Comparison of ENCODE assay signal across 1 cellular context in genomic region chr17:44095647-44096496, GRCh38.
TF ChIP-seq lines count a peak whose summit lies in the region.

No MANE protein-coding gene starts in this region.

TF ChIP-seq in GM12878, 131 proteins besides CTCF, POLR2A, EP300 and RAD21 (continues in another document):
- TF ChIP-seq USF2 (IDR thresholded peaks at IDR 0.05; ENCODE audit: borderline replicate concordance, low read depth, low read length) (no peak), FOXM1 (IDR thresholded peaks at IDR 0.05; ENCODE audit: low read depth, low read length) (no peak), ZNF207 (IDR thresholded peaks at IDR 0.05; ENCODE audit: borderline replicate concordance) (no peak), NR2C2 (IDR thresholded peaks at IDR 0.05; ENCODE audit: borderline replicate concordance, control insufficient read depth, insufficient read length, low read depth) (no peak), BACH1 (IDR thresholded peaks at IDR 0.05; ENCODE audit: borderline replicate concordance) (no peak), EGR1 (IDR thresholded peaks at IDR 0.05; ENCODE audit: borderline replicate concordance in 1 of 2, low read depth in 2 of 2, low read length in 2 of 2) (no peak), RELA (IDR thresholded peaks at IDR 0.05; ENCODE audit: borderline replicate concordance, partially characterized antibody) (no peak), ASH2L (IDR thresholded peaks at IDR 0.05; ENCODE audit: borderline replicate concordance, low read depth) (no peak), ZNF592 (IDR thresholded peaks at IDR 0.05) (no peak), CEBPB (IDR thresholded peaks at IDR 0.05; ENCODE audit: borderline replicate concordance in 1 of 2, low read depth in 2 of 2, low read length in 2 of 2) (no peak), PAX8 (IDR thresholded peaks at IDR 0.05) (no peak), BMI1 (IDR thresholded peaks at IDR 0.05; ENCODE audit: borderline replicate concordance) (no peak), MAX (IDR thresholded peaks at IDR 0.05; ENCODE audit: low read depth, low read length) (no peak), IRF5 (IDR thresholded peaks at IDR 0.05; ENCODE audit: borderline replicate concordance) (no peak), SIX5 (IDR thresholded peaks at IDR 0.05; ENCODE audit: low read depth, low read length, severe bottlenecking) (no peak), GABPA (IDR thresholded peaks at IDR 0.05; ENCODE audit: low read depth) (no peak), POLR2AphosphoS2 (IDR thresholded peaks at IDR 0.05; ENCODE audit: low read depth, low read length) (no peak), CHD1 (IDR thresholded peaks at IDR 0.05; ENCODE audit: low read depth, low read length) (no peak), ZBED1 (IDR thresholded peaks at IDR 0.05; ENCODE audit: borderline replicate concordance) (no peak), LARP7 (IDR thresholded peaks at IDR 0.05) (no peak), BRCA1 (IDR thresholded peaks at IDR 0.05; ENCODE audit: low read depth, low read length) (no peak), SPI1 (IDR thresholded peaks at IDR 0.05; ENCODE audit: borderline replicate concordance, insufficient read depth, low read depth, low read length) (peak; percentile 50; the same call in 1 of the 2 replicates), EZH2 (IDR thresholded peaks at IDR 0.05; ENCODE audit: borderline replicate concordance, control insufficient read depth, low read depth, low read length) (no peak), SMAD1 (IDR thresholded peaks at IDR 0.05; ENCODE audit: low read depth, partially characterized antibody) (no peak), MXI1 (IDR thresholded peaks at IDR 0.05; ENCODE audit: low read depth, low read length) (no peak), NFIC (IDR thresholded peaks at IDR 0.05; ENCODE audit: low read depth, low read length) (no peak)
- TF ChIP-seq, protein P1, sequence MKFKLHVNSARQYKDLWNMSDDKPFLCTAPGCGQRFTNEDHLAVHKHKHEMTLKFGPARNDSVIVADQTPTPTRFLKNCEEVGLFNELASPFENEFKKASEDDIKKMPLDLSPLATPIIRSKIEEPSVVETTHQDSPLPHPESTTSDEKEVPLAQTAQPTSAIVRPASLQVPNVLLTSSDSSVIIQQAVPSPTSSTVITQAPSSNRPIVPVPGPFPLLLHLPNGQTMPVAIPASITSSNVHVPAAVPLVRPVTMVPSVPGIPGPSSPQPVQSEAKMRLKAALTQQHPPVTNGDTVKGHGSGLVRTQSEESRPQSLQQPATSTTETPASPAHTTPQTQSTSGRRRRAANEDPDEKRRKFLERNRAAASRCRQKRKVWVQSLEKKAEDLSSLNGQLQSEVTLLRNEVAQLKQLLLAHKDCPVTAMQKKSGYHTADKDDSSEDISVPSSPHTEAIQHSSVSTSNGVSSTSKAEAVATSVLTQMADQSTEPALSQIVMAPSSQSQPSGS (IDR thresholded peaks at IDR 0.05; ENCODE audit: low read length): no peak
- TF ChIP-seq, protein P2, sequence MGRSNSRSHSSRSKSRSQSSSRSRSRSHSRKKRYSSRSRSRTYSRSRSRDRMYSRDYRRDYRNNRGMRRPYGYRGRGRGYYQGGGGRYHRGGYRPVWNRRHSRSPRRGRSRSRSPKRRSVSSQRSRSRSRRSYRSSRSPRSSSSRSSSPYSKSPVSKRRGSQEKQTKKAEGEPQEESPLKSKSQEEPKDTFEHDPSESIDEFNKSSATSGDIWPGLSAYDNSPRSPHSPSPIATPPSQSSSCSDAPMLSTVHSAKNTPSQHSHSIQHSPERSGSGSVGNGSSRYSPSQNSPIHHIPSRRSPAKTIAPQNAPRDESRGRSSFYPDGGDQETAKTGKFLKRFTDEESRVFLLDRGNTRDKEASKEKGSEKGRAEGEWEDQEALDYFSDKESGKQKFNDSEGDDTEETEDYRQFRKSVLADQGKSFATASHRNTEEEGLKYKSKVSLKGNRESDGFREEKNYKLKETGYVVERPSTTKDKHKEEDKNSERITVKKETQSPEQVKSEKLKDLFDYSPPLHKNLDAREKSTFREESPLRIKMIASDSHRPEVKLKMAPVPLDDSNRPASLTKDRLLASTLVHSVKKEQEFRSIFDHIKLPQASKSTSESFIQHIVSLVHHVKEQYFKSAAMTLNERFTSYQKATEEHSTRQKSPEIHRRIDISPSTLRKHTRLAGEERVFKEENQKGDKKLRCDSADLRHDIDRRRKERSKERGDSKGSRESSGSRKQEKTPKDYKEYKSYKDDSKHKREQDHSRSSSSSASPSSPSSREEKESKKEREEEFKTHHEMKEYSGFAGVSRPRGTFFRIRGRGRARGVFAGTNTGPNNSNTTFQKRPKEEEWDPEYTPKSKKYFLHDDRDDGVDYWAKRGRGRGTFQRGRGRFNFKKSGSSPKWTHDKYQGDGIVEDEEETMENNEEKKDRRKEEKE (IDR thresholded peaks at IDR 0.05): no peak
- TF ChIP-seq, protein P3, sequence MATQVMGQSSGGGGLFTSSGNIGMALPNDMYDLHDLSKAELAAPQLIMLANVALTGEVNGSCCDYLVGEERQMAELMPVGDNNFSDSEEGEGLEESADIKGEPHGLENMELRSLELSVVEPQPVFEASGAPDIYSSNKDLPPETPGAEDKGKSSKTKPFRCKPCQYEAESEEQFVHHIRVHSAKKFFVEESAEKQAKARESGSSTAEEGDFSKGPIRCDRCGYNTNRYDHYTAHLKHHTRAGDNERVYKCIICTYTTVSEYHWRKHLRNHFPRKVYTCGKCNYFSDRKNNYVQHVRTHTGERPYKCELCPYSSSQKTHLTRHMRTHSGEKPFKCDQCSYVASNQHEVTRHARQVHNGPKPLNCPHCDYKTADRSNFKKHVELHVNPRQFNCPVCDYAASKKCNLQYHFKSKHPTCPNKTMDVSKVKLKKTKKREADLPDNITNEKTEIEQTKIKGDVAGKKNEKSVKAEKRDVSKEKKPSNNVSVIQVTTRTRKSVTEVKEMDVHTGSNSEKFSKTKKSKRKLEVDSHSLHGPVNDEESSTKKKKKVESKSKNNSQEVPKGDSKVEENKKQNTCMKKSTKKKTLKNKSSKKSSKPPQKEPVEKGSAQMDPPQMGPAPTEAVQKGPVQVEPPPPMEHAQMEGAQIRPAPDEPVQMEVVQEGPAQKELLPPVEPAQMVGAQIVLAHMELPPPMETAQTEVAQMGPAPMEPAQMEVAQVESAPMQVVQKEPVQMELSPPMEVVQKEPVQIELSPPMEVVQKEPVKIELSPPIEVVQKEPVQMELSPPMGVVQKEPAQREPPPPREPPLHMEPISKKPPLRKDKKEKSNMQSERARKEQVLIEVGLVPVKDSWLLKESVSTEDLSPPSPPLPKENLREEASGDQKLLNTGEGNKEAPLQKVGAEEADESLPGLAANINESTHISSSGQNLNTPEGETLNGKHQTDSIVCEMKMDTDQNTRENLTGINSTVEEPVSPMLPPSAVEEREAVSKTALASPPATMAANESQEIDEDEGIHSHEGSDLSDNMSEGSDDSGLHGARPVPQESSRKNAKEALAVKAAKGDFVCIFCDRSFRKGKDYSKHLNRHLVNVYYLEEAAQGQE (IDR thresholded peaks at IDR 0.05; ENCODE audit: low read depth, low read length): no peak
- TF ChIP-seq, protein P4, sequence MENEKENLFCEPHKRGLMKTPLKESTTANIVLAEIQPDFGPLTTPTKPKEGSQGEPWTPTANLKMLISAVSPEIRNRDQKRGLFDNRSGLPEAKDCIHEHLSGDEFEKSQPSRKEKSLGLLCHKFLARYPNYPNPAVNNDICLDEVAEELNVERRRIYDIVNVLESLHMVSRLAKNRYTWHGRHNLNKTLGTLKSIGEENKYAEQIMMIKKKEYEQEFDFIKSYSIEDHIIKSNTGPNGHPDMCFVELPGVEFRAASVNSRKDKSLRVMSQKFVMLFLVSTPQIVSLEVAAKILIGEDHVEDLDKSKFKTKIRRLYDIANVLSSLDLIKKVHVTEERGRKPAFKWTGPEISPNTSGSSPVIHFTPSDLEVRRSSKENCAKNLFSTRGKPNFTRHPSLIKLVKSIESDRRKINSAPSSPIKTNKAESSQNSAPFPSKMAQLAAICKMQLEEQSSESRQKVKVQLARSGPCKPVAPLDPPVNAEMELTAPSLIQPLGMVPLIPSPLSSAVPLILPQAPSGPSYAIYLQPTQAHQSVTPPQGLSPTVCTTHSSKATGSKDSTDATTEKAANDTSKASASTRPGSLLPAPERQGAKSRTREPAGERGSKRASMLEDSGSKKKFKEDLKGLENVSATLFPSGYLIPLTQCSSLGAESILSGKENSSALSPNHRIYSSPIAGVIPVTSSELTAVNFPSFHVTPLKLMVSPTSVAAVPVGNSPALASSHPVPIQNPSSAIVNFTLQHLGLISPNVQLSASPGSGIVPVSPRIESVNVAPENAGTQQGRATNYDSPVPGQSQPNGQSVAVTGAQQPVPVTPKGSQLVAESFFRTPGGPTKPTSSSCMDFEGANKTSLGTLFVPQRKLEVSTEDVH (IDR thresholded peaks at IDR 0.05; ENCODE audit: low read depth, partially characterized antibody): no peak
- TF ChIP-seq, protein P5, sequence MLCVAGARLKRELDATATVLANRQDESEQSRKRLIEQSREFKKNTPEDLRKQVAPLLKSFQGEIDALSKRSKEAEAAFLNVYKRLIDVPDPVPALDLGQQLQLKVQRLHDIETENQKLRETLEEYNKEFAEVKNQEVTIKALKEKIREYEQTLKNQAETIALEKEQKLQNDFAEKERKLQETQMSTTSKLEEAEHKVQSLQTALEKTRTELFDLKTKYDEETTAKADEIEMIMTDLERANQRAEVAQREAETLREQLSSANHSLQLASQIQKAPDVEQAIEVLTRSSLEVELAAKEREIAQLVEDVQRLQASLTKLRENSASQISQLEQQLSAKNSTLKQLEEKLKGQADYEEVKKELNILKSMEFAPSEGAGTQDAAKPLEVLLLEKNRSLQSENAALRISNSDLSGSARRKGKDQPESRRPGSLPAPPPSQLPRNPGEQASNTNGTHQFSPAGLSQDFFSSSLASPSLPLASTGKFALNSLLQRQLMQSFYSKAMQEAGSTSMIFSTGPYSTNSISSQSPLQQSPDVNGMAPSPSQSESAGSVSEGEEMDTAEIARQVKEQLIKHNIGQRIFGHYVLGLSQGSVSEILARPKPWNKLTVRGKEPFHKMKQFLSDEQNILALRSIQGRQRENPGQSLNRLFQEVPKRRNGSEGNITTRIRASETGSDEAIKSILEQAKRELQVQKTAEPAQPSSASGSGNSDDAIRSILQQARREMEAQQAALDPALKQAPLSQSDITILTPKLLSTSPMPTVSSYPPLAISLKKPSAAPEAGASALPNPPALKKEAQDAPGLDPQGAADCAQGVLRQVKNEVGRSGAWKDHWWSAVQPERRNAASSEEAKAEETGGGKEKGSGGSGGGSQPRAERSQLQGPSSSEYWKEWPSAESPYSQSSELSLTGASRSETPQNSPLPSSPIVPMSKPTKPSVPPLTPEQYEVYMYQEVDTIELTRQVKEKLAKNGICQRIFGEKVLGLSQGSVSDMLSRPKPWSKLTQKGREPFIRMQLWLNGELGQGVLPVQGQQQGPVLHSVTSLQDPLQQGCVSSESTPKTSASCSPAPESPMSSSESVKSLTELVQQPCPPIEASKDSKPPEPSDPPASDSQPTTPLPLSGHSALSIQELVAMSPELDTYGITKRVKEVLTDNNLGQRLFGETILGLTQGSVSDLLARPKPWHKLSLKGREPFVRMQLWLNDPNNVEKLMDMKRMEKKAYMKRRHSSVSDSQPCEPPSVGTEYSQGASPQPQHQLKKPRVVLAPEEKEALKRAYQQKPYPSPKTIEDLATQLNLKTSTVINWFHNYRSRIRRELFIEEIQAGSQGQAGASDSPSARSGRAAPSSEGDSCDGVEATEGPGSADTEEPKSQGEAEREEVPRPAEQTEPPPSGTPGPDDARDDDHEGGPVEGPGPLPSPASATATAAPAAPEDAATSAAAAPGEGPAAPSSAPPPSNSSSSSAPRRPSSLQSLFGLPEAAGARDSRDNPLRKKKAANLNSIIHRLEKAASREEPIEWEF (IDR thresholded peaks at IDR 0.05; ENCODE audit: insufficient replicate concordance, low read depth, low read length): no peak
